Comparison of ENCODE assay signal across 8 cellular contexts in the genomic region with DNA sequence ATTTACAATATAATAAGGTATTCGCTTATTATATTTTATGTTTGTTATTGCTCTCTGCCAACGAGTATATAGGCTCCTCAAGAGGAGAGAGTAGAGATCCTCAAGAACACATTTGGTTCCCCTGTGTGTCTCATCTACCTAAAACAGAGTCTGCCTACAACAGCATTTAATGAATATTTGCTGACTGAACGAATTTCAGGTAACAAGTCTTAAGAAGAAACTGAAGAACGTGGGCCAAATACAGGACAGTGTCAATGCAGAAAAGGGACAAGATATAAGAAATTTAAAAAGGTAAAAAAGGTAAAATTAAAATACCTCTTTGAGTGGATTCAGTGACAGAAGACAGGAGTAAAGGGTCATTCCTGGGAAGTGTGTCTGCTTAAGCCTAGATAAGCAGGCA.
"Had no signal": no experiment of that assay in that cellular context is flagged by ENCODE, and none has a peak within 500 bp of the region (broad histone marks: within the 10 kb centered on the region; RNA-seq: fewer than 3 reads in every experiment).

No MANE protein-coding gene starts in this region.

- FAIRE-seq: H54 had no signal

- H3K9ac ChIP-seq: KMS-11 had no signal

- H3K27ac ChIP-seq: HL-60, KMS-11 had no signal

- H3K4me2 ChIP-seq: KMS-11 had no signal

- H3K27ac Mint-ChIP-seq: H9 had no signal

- H3K9me3 Mint-ChIP-seq: H9 had no signal

- H3K4me3 Mint-ChIP-seq: H9 had no signal

- DNase-seq: GOT3, H9, HCEC 1CT, Karpas-422, KBM-7 had no signal
